Comparison of ENCODE assay signal across 33 cellular contexts in genomic region chr1:166305371-166305770, GRCh38.
DNase-seq lines count a peak whose midpoint lies in the region; ATAC-seq and TF ChIP-seq lines count a peak whose summit lies in the region.
"Had no signal": no experiment of that assay in that cellular context is flagged by ENCODE, and none has a peak within 500 bp of the region (broad histone marks: within the 10 kb centered on the region; RNA-seq: fewer than 3 reads in every experiment).

No MANE protein-coding gene starts in this region.

- no peaks in the 10 kb centered on the region for H3K27me3 ChIP-seq in left ventricle myocardium inferior (ENCODE audit: low read depth)
- H3K27me3 ChIP-seq in heart right ventricle = no peaks in the 10 kb centered on the region
- H3K27me3 ChIP-seq: BE2C; BLaER1; BLaER1 treated with 17β-estradiol and CSF1 and Interleukin-3, amounts not matched to agents 10 nM and 100 nM had no signal

- H3K27me3 Mint-ChIP-seq in progenitor cell of endocrine pancreas = no peaks in the 10 kb centered on the region
- H3K27me3 Mint-ChIP-seq: CD4-positive, alpha-beta T cell; CD4-positive, CD25-positive, alpha-beta regulatory T cell had no signal

- H3K4me3 Mint-ChIP-seq in progenitor cell of endocrine pancreas (ENCODE audit: low read depth) = no peak overlapping the region
- H3K4me3 Mint-ChIP-seq: B cell; CD14-positive monocyte; CD4-positive, alpha-beta T cell; CD4-positive, CD25-positive, alpha-beta regulatory T cell; CD8-positive, alpha-beta memory T cell; CD8-positive, alpha-beta T cell had no signal

- peaks cover 1% of the 10 kb centered on the region for H3K9me3 Mint-ChIP-seq in progenitor cell of endocrine pancreas (ENCODE audit: low read depth)
- H3K9me3 Mint-ChIP-seq: CD4-positive, alpha-beta T cell; CD8-positive, alpha-beta T cell had no signal

- no peak for TF ChIP-seq CTCF in left ventricle myocardium inferior (IDR thresholded peaks at IDR 0.05; ENCODE audit: borderline replicate concordance)
- TF ChIP-seq CTCF in heart right ventricle (IDR thresholded peaks at IDR 0.05) = no peak
- TF ChIP-seq CTCF in progenitor cell of endocrine pancreas (IDR thresholded peaks at IDR 0.05; ENCODE audit: unreplicated experiment) = no peak

- peak overlapping the region; percentile 62 for H3K27ac Mint-ChIP-seq in progenitor cell of endocrine pancreas
- H3K27ac Mint-ChIP-seq: B cell; CD4-positive, alpha-beta memory T cell; CD4-positive, alpha-beta T cell; CD4-positive, CD25-positive, alpha-beta regulatory T cell; CD8-positive, alpha-beta memory T cell; CD8-positive, alpha-beta T cell had no signal

- H3K4me3 ChIP-seq in left ventricle myocardium inferior (no peak overlapping the region), heart right ventricle (no peak overlapping the region)
- H3K4me3 ChIP-seq: A549; BLaER1; BLaER1 treated with 17β-estradiol and CSF1 and Interleukin-3, amounts not matched to agents 10 nM and 100 nM had no signal

- H3K36me3 ChIP-seq in left ventricle myocardium inferior (no peaks in the 10 kb centered on the region), heart right ventricle (no peaks in the 10 kb centered on the region)
- H3K36me3 ChIP-seq: BE2C; BLaER1; BLaER1 treated with 17β-estradiol and CSF1 and Interleukin-3, amounts not matched to agents 10 nM and 100 nM had no signal

- H3K27ac ChIP-seq in left ventricle myocardium inferior (replicated peaks) (peak overlapping the region; percentile 93), heart right ventricle (no peak overlapping the region)
- H3K27ac ChIP-seq: 22Rv1; A549; BLaER1; BLaER1 treated with 17β-estradiol and CSF1 and Interleukin-3, amounts not matched to agents 10 nM and 100 nM; C4-2B had no signal

- DNase-seq in left ventricle myocardium inferior (no peak), Right ventricle myocardium inferior (ENCODE audit: missing footprints) (no peak), left ventricle myocardium superior (no peak), heart right ventricle (no peak), progenitor cell of endocrine pancreas (ENCODE audit: low spot score, unreplicated experiment) (no peak)
- DNase-seq in stimulated activated CD4-positive, alpha-beta T cell treated with anti-CD3 and anti-CD28 coated beads, Interleukin-4, amount 100 ng/mL, for 4 hours = no peak
- DNase-seq: 8988T; ACHN; AML-193; BE2C; C1 segment of cervical spinal cord; Caco-2; Calu3; CD4-positive, alpha-beta memory T cell; CD4-positive, alpha-beta T cell; CD4-positive, CD25-positive, alpha-beta regulatory T cell; CD8-positive, alpha-beta memory T cell; CD8-positive, alpha-beta T cell; COR-L47; DMS 273 treated with DMSO at 0.1 percent for 48 hours; DMS153; DMS53; DMS79; DMS79 treated with DMSO at 0.1 percent for 48 hours; DND-41; EL had no signal

- WGBS in heart right ventricle, 2 donors = 12 to 41% methylated on average over 2 of the region's 2 CpGs

- H3K4me1 ChIP-seq in left ventricle myocardium inferior (peaks cover 8% of the 10 kb centered on the region), heart right ventricle (peaks cover 0 to 19% (median 0%) of the 10 kb centered on the region in 9 donors)
- H3K4me1 ChIP-seq: A549, Caco-2 had no signal

- no peaks in the 10 kb centered on the region for H3K36me3 Mint-ChIP-seq in progenitor cell of endocrine pancreas (ENCODE audit: insufficient read depth)
- H3K36me3 Mint-ChIP-seq: CD14-positive monocyte; CD4-positive, alpha-beta memory T cell; CD4-positive, CD25-positive, alpha-beta regulatory T cell; CD8-positive, alpha-beta memory T cell; CD8-positive, alpha-beta T cell had no signal

- peaks cover 5% of the 10 kb centered on the region for H3K4me1 Mint-ChIP-seq in progenitor cell of endocrine pancreas (ENCODE audit: low read depth)
- H3K4me1 Mint-ChIP-seq: B cell; CD14-positive monocyte; CD4-positive, alpha-beta memory T cell; CD4-positive, CD25-positive, alpha-beta regulatory T cell; CD8-positive, alpha-beta memory T cell had no signal

- no peak for ATAC-seq in Right ventricle myocardium inferior
- peak; percentile 52 for ATAC-seq in left ventricle myocardium superior
- no peak for ATAC-seq in heart right ventricle
- ATAC-seq: A549; CD8-positive, alpha-beta T cell had no signal

- H3K9me3 ChIP-seq in left ventricle myocardium inferior (replicated peaks) = no peaks in the 10 kb centered on the region
- H3K9me3 ChIP-seq in heart right ventricle = no peaks in the 10 kb centered on the region
- H3K9me3 ChIP-seq: A549; BE2C; BLaER1; BLaER1 treated with 17β-estradiol and CSF1 and Interleukin-3, amounts not matched to agents 10 nM and 100 nM; Caco-2 had no signal

- intact Hi-C loops in left ventricle myocardium inferior (cut with micrococcal nuclease) = no loop called here
- intact Hi-C loops in Right ventricle myocardium inferior (cut with DNase I) = loop anchor here (5.0 to 10.0 kb wide), 2 partner anchors 72 to 381 kb away; no protein-coding TSS in a partner anchor
- intact Hi-C loops in left ventricle myocardium superior (cut with micrococcal nuclease) = no loop called here
- intact Hi-C loops in heart right ventricle (cut with DNase I) = loop anchor here in 2 of 10 donors (5.0 kb wide), 2 partner anchors 72 to 138 kb away; partner anchors contain the start of gene FAM78B (in 1 of the 2)
